In the genomic region with DNA sequence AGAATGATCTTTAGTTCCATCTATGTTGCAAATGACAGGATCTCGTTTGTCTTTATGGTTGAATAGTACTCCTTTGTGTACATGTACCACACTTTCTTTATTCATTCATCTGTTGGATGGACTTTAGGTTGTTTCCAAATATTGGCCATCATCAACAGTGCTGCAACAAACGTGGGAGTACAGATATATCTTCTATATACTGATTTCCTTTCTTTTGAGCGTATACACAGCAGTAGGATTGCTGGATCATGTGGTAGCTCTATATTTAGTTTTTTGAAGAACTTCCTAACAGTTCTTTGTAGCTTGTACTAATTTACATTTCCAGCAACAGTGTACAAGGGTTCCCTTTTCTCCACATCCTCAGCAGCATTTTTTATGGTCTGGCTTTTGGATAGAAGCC, we compare ENCODE assay signal across 27 cellular contexts.
"Had no signal": no experiment of that assay in that cellular context is flagged by ENCODE, and none has a peak within 500 bp of the region (broad histone marks: within the 10 kb centered on the region; RNA-seq: fewer than 3 reads in every experiment).

No MANE protein-coding gene starts in this region.

- DNase-seq: activated CD4-positive, alpha-beta memory T cell treated with anti-CD3 and anti-CD28 coated beads, Interleukin-2, amount 10 ng/mL, durations not matched to agents 7 days and 5 days; activated CD4-positive, alpha-beta T cell treated with anti-CD3 and anti-CD28 coated beads for 1 hour; activated CD4-positive, alpha-beta T cell treated with anti-CD3 and anti-CD28 coated beads for 36 hours; activated CD4-positive, alpha-beta T cell treated with anti-CD3 and anti-CD28 coated beads for 48 hours; activated CD4-positive, alpha-beta T cell treated with anti-CD3 and anti-CD28 coated beads, Interleukin-2, amount 10 ng/mL, durations not matched to agents 7 days and 5 days; activated CD4-positive, alpha-beta T cell treated with anti-CD3 and anti-CD28 coated beads, Interleukin-2, amount 50 U/mL, for 48 hours; activated CD4-positive, CD25-positive, alpha-beta regulatory T cell; activated CD8-positive, alpha-beta memory T cell treated with anti-CD3 and anti-CD28 coated beads for 24 hours; activated CD8-positive, alpha-beta memory T cell treated with anti-CD3 and anti-CD28 coated beads, Interleukin-2, amount 10 ng/mL, durations not matched to agents 7 days and 5 days; activated CD8-positive, alpha-beta memory T cell treated with anti-CD3 and anti-CD28 coated beads, Interleukin-2, amount 50 U/mL, for 48 hours; activated CD8-positive, alpha-beta T cell treated with anti-CD3 and anti-CD28 coated beads, Interleukin-2, amount 10 ng/mL, durations not matched to agents 7 days and 5 days; activated effector memory CD4-positive, alpha-beta T cell treated with Interleukin-2 at 50 U/mL for 16 hours; activated gamma-delta T cell; activated naive CD4-positive, alpha-beta T cell treated with anti-CD3 and anti-CD28 coated beads, Interleukin-2, amount 10 ng/mL, durations not matched to agents 7 days and 5 days; activated naive CD4-positive, alpha-beta T cell treated with Interleukin-2 at 50 U/mL for 16 hours; activated naive CD8-positive, alpha-beta T cell treated with anti-CD3 and anti-CD28 coated beads, Interleukin-2, amount 10 ng/mL, durations not matched to agents 7 days and 5 days; activated naive CD8-positive, alpha-beta T cell treated with anti-CD3 and anti-CD28 coated beads, Interleukin-2, amount 50 U/mL, for 24 hours; activated T-cell treated with anti-CD3 and anti-CD28 coated beads, Interleukin-2, amount 50 U/mL, for 24 hours; activated T-cell treated with anti-CD3 and anti-CD28 coated beads, Interleukin-2, amount 50 U/mL, for 48 hours; amygdala; anterior cingulate cortex; body of pancreas; brain microvascular endothelial cell; central memory CD4-positive, alpha-beta T cell; T-helper 2 cell; T-helper 9 cell; WERI-Rb-1 had no signal
